In the genomic region with DNA sequence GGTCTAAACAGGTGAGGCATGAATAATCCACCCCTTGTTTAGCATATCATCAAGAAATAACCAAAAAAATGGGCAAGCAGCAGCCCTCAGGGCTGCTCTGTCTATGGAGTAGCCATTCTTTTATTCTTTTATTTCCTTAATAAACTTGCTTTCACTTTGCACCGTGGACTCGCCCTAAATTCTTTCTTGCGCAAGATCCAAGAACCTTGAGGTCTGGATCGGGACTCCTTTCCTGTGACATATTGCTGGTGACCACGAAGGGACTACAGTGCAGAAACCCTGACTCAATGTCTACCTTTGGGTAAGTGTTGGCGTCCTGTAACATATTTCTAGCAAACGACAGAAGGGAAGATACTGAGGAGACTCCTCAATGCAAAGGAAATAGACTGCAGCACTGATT, we compare ENCODE assay signal across 9 cellular contexts.
"Had no signal": no experiment of that assay in that cellular context is flagged by ENCODE, and none has a peak within 500 bp of the region (broad histone marks: within the 10 kb centered on the region; RNA-seq: fewer than 3 reads in every experiment).

No MANE protein-coding gene starts in this region.

- FAIRE-seq: H1, H54, HTR-8/SVneo, K562 had no signal

- ATAC-seq: GM23338, HCT116, K562 had no signal

- H2AFZ ChIP-seq: GM23338 had no signal

- DNase-seq: H9, HFFc6, KG1 had no signal

- H3K4me2 ChIP-seq: GM23338 had no signal

- H3K4me3 ChIP-seq: GM23338, K562 had no signal
